In the genomic region with DNA sequence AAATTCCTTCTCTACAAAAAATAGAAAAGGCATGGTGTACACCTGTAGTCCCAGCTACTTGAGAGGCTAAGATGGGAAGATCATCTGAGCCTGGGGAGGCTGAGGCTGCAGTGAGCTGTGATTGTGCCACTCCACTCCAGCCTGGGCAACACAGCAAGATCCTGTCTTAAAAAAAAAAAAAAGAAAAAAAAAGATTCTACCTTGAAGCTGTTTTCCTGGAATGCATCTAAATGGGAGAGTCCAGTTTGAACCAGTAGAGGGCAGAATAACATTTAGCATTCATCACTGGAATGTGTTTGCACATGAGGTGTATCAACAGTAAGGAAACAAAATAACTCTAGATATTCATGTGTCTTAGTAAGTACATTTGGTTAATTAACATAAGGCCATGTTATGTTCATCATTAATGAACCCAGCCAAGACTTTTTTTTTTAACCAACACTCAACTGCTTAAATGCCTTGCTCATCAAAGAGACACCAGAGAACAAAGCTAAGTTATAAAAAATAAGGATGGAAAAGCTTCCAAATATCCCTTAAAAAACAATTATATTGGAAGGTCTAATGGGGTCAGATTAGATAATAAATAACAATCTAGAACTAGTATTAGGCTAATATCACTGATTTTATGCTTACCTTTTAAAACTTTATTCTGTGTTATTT, we compare ENCODE assay signal across 8 cellular contexts. TPM values are rescaled to one million over a fixed set of nuclear protein-coding genes. Genes with fewer than 3 reads are reported as not detected.
DNase-seq lines count a peak whose midpoint lies in the region; FAIRE-seq and TF ChIP-seq lines count a peak whose summit lies in the region.

No MANE protein-coding gene starts in this region.

- no peak overlapping the region for H3K27ac Mint-ChIP-seq in glutamatergic neuron (ENCODE audit: unreplicated experiment)

- H3K27me3 ChIP-seq in stomach, result no peaks in the 10 kb centered on the region

- peak; percentile 91 for TF ChIP-seq CTCF in VCaP (conservative IDR thresholded peaks at IDR 0.05)
- peak; percentile 79 for TF ChIP-seq CTCF in glutamatergic neuron (IDR thresholded peaks at IDR 0.05; ENCODE audit: partially characterized antibody, unreplicated experiment)
- TF ChIP-seq CTCF in stomach (IDR thresholded peaks at IDR 0.05), result peak in 5 of 7 experiments; percentile 37 to 74 (median 50)
- no peak for TF ChIP-seq CTCF in coronary artery (IDR thresholded peaks at IDR 0.05)

- no peak for TF ChIP-seq EP300 in stomach (IDR thresholded peaks at IDR 0.05)

- peaks cover 0 to 13% (median 0%) of the 10 kb centered on the region in 4 donors for H3K9me3 ChIP-seq in stomach

- DNase-seq in COR-L47 (lab: John Stamatoyannopoulos, UW) (peak; percentile 6), GM18507 (ENCODE audit: extremely low spot score, insufficient read length, low read depth) (no peak), HS-5 (ENCODE audit: low read depth) (peak; percentile 53), glutamatergic neuron (no peak), stomach (no peak), coronary artery (ENCODE audit: low spot score) (no peak)
- no peak for DNase-seq in activated effector memory CD4-positive, alpha-beta T cell treated with Interleukin-2 at 50 U/mL for 16 hours

- H3K36me3 ChIP-seq in stomach, result no peaks in the 10 kb centered on the region

- no peak overlapping the region for H3K4me3 Mint-ChIP-seq in glutamatergic neuron (ENCODE audit: unreplicated experiment)

- H3K4me1 ChIP-seq in stomach, result no peaks in the 10 kb centered on the region

- FAIRE-seq in GM18507 (lab: Jason Lieb, UNC), result peak; percentile 77

- peaks cover 1% of the 10 kb centered on the region for H3K9me3 Mint-ChIP-seq in glutamatergic neuron (ENCODE audit: unreplicated experiment)

- TF ChIP-seq POLR2A in stomach (IDR thresholded peaks at IDR 0.05), result no peak

- no peaks in the 10 kb centered on the region for H3K4me1 Mint-ChIP-seq in glutamatergic neuron (ENCODE audit: low read depth, unreplicated experiment)

- no peak overlapping the region for H3K27ac ChIP-seq in VCaP
- H3K27ac ChIP-seq in stomach, result no peak overlapping the region
- H3K27ac ChIP-seq in coronary artery, result no peak overlapping the region

- H3K27me3 Mint-ChIP-seq in glutamatergic neuron (ENCODE audit: unreplicated experiment), result peaks cover 2% of the 10 kb centered on the region

- intact Hi-C loops in stomach (cut with DNase I; ENCODE audit: low total_unique reads), result no loop called here

- peaks cover 8% of the 10 kb centered on the region for H3K36me3 Mint-ChIP-seq in glutamatergic neuron (ENCODE audit: unreplicated experiment)

- H3K4me3 ChIP-seq in stomach, result no peak overlapping the region
- no peak overlapping the region for H3K4me3 ChIP-seq in coronary artery

RNA-seq across cellular contexts. Expression of a gene that starts 16.1 kb away (rescaled TPM):
- not detected for total RNA-seq in glutamatergic neuron (ENCODE audit: unreplicated experiment)
- 1 to 10 TPM in 1 of 5 donors, under 1 TPM in 1, not detected in 3; 0.73 to 2.9 TPM for total RNA-seq in stomach
- 1 to 10 TPM in 1 of 3 donors, not detected in 2; 1.8 TPM for polyA plus RNA-seq in stomach

RNA-seq across cellular contexts. Expression of a gene that starts 25.8 kb away (rescaled TPM):
- total RNA-seq in glutamatergic neuron (ENCODE audit: unreplicated experiment) (not detected), stomach (not detected)
- polyA plus RNA-seq in stomach, result not detected

RNA-seq across cellular contexts. Expression of a gene that starts 57.1 kb away (rescaled TPM):
- total RNA-seq in glutamatergic neuron (ENCODE audit: unreplicated experiment) (not detected), stomach (not detected)
- polyA plus RNA-seq in stomach, result not detected

Comparison
In these comparisons a context has a peak if more than half of its experiments do, and no peak if none do; other contexts are left out.
1. DNase-seq: peak in COR-L47 (single experiment) and HS-5 (single experiment); none in GM18507 (single experiment), glutamatergic neuron (single experiment), stomach (single experiment), activated effector memory CD4-positive, alpha-beta T cell treated with Interleukin-2 at 50 U/mL for 16 hours (single experiment) and coronary artery (single experiment).